Comparison of ENCODE assay signal across 8 cellular contexts in the genomic region with DNA sequence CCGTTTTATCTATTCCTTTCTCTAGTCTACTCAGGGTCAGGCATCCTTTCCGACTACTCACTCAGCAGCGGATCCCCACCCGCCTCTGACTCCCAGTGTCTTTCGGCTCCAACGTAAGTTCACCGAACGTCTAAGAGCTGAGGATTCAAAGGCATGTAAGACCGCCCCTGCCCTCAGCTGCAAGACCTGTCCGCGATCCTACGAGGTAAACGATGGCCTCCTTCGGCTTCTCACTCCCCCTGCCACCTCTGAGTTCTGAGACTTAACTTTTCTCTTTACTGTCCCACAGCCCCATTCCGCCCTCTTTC. TPM values are rescaled to one million over a fixed set of nuclear protein-coding genes. Genes with fewer than 3 reads are reported as not detected.
A peak's percentile ranks its signal among the peaks of the same experiment; 100 is the strongest.
DNase-seq lines count a peak whose midpoint lies in the region; ATAC-seq, FAIRE-seq and TF ChIP-seq lines count a peak whose summit lies in the region.

No MANE protein-coding gene starts in this region.

- H3K4me3 ChIP-seq in kidney (ENCODE audit: low read length in 2 of 2) (peak overlapping the region; percentile 100), thyroid gland (replicated peaks in 1 of 3) (peak overlapping the region; percentile 19 to 98 (median 84))

- peak overlapping the region; percentile 100 for H3K4me3 Mint-ChIP-seq in activated CD8-positive, alpha-beta T cell treated with anti-CD3 and anti-CD28 coated beads, Interleukin-2, amount 10 ng/mL, durations not matched to agents 7 days and 5 days

- no peaks in the 10 kb centered on the region for H3K27me3 Mint-ChIP-seq in activated CD8-positive, alpha-beta T cell treated with anti-CD3 and anti-CD28 coated beads, Interleukin-2, amount 10 ng/mL, durations not matched to agents 7 days and 5 days (ENCODE audit: low read depth)

- POLR2A ChIA-PET in activated CD8-positive, alpha-beta T cell treated with anti-CD3 and anti-CD28 coated beads, Interleukin-2, amount 10 ng/mL, durations not matched to agents 7 days and 5 days (lab: Charles Lee): interaction anchor here (0.7 to 9.0 kb wide), 17 partner anchors 9 to 344 kb away, joined by 3 to 832 read pairs (median 4); partner anchors contain the start of genes RNF43, SRSF1 and TSPOAP1

- peaks cover 67% of the 10 kb centered on the region for H3K36me3 Mint-ChIP-seq in activated CD8-positive, alpha-beta T cell treated with anti-CD3 and anti-CD28 coated beads, Interleukin-2, amount 10 ng/mL, durations not matched to agents 7 days and 5 days (ENCODE audit: low read depth)

- H3K4me1 Mint-ChIP-seq in activated CD8-positive, alpha-beta T cell treated with anti-CD3 and anti-CD28 coated beads, Interleukin-2, amount 10 ng/mL, durations not matched to agents 7 days and 5 days (ENCODE audit: low read depth): peaks cover 56% of the 10 kb centered on the region

- H3K36me3 ChIP-seq in ES-I3 (ENCODE audit: insufficient read depth, low read length): peaks cover 34% of the 10 kb centered on the region
- H3K36me3 ChIP-seq in kidney (ENCODE audit: control insufficient read depth in 1 of 2, insufficient read depth in 2 of 2, low read length in 2 of 2): peaks cover 32 to 33% of the 10 kb centered on the region in 2 donors
- H3K36me3 ChIP-seq in thyroid gland: peaks cover 37 to 39% of the 10 kb centered on the region in 2 donors

- peak; percentile 4 for ATAC-seq in HG02678 (IDR thresholded peaks at IDR 0.05; ENCODE audit: unreplicated experiment)
- peak; percentile 25 for ATAC-seq in activated CD8-positive, alpha-beta T cell treated with anti-CD3 and anti-CD28 coated beads, Interleukin-2, amount 10 ng/mL, durations not matched to agents 7 days and 5 days

- H3K9ac ChIP-seq in ES-I3 (ENCODE audit: low read depth, low read length): peak overlapping the region; percentile 85
- peak overlapping the region; percentile 95 to 99 for H3K9ac ChIP-seq in kidney (ENCODE audit: low read length in 2 of 2)

- H3K27ac ChIP-seq in kidney (ENCODE audit: low read depth in 2 of 2, low read length in 2 of 2): peak overlapping the region; percentile 33 to 79
- peak overlapping the region; percentile 51 to 87 (median 78) for H3K27ac ChIP-seq in thyroid gland

- H3K9me3 Mint-ChIP-seq in activated CD8-positive, alpha-beta T cell treated with anti-CD3 and anti-CD28 coated beads, Interleukin-2, amount 10 ng/mL, durations not matched to agents 7 days and 5 days (ENCODE audit: insufficient read depth): no peaks in the 10 kb centered on the region

- H3K9me3 ChIP-seq in ES-I3 (ENCODE audit: control insufficient read depth, insufficient read depth, low read length) (no peaks in the 10 kb centered on the region), kidney (ENCODE audit: control insufficient read depth in 1 of 2, low read length in 2 of 2) (no peaks in the 10 kb centered on the region), thyroid gland (no peaks in the 10 kb centered on the region)

- H3K27me3 ChIP-seq in thyroid gland: no peaks in the 10 kb centered on the region

- no peak for DNase-seq in activated CD8-positive, alpha-beta T cell treated with anti-CD3 and anti-CD28 coated beads, Interleukin-2, amount 10 ng/mL, durations not matched to agents 7 days and 5 days
- DNase-seq in kidney (no peak), thyroid gland (no peak), NCI-H226 (no peak), anterior cingulate cortex (lab: John Stamatoyannopoulos, UW) (no peak), urothelium cell line (ENCODE audit: low spot score) (no peak)

- WGBS in thyroid gland, 2 donors: 1% methylated on average over 15 of the region's 15 CpGs

- TF ChIP-seq CTCF in kidney (IDR thresholded peaks at IDR 0.05; ENCODE audit: borderline replicate concordance, extremely low read depth, insufficient read depth) (no peak), thyroid gland (IDR thresholded peaks at IDR 0.05) (no peak)

- peak overlapping the region; percentile 97 for H3K27ac Mint-ChIP-seq in activated CD8-positive, alpha-beta T cell treated with anti-CD3 and anti-CD28 coated beads, Interleukin-2, amount 10 ng/mL, durations not matched to agents 7 days and 5 days

- no peak for TF ChIP-seq POLR2A in thyroid gland (IDR thresholded peaks at IDR 0.05)

- H3K4me1 ChIP-seq in ES-I3 (ENCODE audit: insufficient read depth, low read length): peaks cover 4% of the 10 kb centered on the region
- peaks cover 9 to 11% of the 10 kb centered on the region in 2 donors for H3K4me1 ChIP-seq in kidney (ENCODE audit: control insufficient read depth in 1 of 2, insufficient read depth in 1 of 2, low read depth in 1 of 2, low read length in 2 of 2)
- peaks cover 11 to 14% of the 10 kb centered on the region in 2 donors for H3K4me1 ChIP-seq in thyroid gland

- FAIRE-seq in kidney (lab: Jason Lieb, UNC): no peak
- no peak for FAIRE-seq in urothelium cell line (lab: Jason Lieb, UNC)

- intact Hi-C loops in kidney (cut with DNase I) (no loop called here), thyroid gland (cut with DNase I) (loop anchor here (10.0 kb wide), 1 partner anchor 63 kb away; the partner anchor contains the start of gene RNF43)

- CTCF ChIA-PET in activated CD8-positive, alpha-beta T cell treated with anti-CD3 and anti-CD28 coated beads, Interleukin-2, amount 10 ng/mL, durations not matched to agents 7 days and 5 days (lab: Charles Lee): interaction anchor here (0.7 to 9.0 kb wide), 17 partner anchors 7 to 654 kb away, joined by 3 to 110 read pairs (median 4); partner anchors contain the start of genes RNF43 and TSPOAP1

RNA-seq across cellular contexts. Expression of gene SUPT4H1, which starts 0.3 kb away (rescaled TPM):
- total RNA-seq in activated CD8-positive, alpha-beta T cell treated with anti-CD3 and anti-CD28 coated beads, Interleukin-2, amount 10 ng/mL, durations not matched to agents 7 days and 5 days: 10 to 100 TPM; 75.2 to 90.8 TPM
- total RNA-seq in kidney (60.5 TPM), thyroid gland (10 to 100 TPM; 38.2 to 56.3 (median 44.2) TPM)
- 129 TPM for polyA plus RNA-seq in kidney (ENCODE audit: insufficient read depth, low read depth, low replicate concordance)

RNA-seq across cellular contexts. Expression of gene TSPOAP1, which starts 23.1 kb away (rescaled TPM):
- total RNA-seq in activated CD8-positive, alpha-beta T cell treated with anti-CD3 and anti-CD28 coated beads, Interleukin-2, amount 10 ng/mL, durations not matched to agents 7 days and 5 days: 10 to 100 TPM; 45.8 to 51.5 TPM
- 30.6 TPM for total RNA-seq in kidney
- polyA plus RNA-seq in kidney (ENCODE audit: insufficient read depth, low read depth, low replicate concordance): 12.5 TPM
- 10 to 100 TPM; 19.5 to 35.4 (median 22.1) TPM for total RNA-seq in thyroid gland
